ENCODE assay signal across 14 cellular contexts in genomic region chr17:47297661-47298400, GRCh38. TPM values are rescaled to one million over a fixed set of nuclear protein-coding genes. Genes with fewer than 3 reads are reported as not detected.
"Had no signal": no experiment of that assay in that cellular context is flagged by ENCODE, and none has a peak within 500 bp of the region (broad histone marks: within the 10 kb centered on the region; RNA-seq: fewer than 3 reads in every experiment).

No MANE protein-coding gene starts in this region.

- DNase-seq: activated CD4-positive, alpha-beta memory T cell treated with anti-CD3 and anti-CD28 coated beads, Interleukin-2, amount 10 ng/mL, durations not matched to agents 7 days and 5 days; activated CD4-positive, alpha-beta T cell treated with anti-CD3 and anti-CD28 coated beads for 36 hours; activated naive CD8-positive, alpha-beta T cell treated with anti-CD3 and anti-CD28 coated beads, Interleukin-2, amount 10 ng/mL, durations not matched to agents 7 days and 5 days; activated T-cell treated with anti-CD3 and anti-CD28 coated beads, Interleukin-2, amount 50 U/mL, for 72 hours; effector memory CD8-positive, alpha-beta T cell; glutamatergic neuron; immature natural killer cell; left colon; naive thymus-derived CD4-positive, alpha-beta T cell; small intestine; tibial artery; WERI-Rb-1 had no signal

- H3K4me3 ChIP-seq: tibial artery had no signal

- H3K9me3 ChIP-seq: tibial artery had no signal

- H3K36me3 ChIP-seq: WERI-Rb-1 had no signal

- H3K27ac ChIP-seq: epithelial cell of prostate, WERI-Rb-1 had no signal

- H3K27me3 ChIP-seq: tibial artery had no signal

- FAIRE-seq: astrocyte, small intestine had no signal

RNA-seq across cellular contexts. Expression of gene ITGB3, which starts 44.2 kb away (rescaled TPM):
- total RNA-seq: activated T-cell treated with anti-CD3 and anti-CD28 coated beads, Interleukin-2, amount 50 U/mL, for 72 hours had no signal
